In the genomic region with DNA sequence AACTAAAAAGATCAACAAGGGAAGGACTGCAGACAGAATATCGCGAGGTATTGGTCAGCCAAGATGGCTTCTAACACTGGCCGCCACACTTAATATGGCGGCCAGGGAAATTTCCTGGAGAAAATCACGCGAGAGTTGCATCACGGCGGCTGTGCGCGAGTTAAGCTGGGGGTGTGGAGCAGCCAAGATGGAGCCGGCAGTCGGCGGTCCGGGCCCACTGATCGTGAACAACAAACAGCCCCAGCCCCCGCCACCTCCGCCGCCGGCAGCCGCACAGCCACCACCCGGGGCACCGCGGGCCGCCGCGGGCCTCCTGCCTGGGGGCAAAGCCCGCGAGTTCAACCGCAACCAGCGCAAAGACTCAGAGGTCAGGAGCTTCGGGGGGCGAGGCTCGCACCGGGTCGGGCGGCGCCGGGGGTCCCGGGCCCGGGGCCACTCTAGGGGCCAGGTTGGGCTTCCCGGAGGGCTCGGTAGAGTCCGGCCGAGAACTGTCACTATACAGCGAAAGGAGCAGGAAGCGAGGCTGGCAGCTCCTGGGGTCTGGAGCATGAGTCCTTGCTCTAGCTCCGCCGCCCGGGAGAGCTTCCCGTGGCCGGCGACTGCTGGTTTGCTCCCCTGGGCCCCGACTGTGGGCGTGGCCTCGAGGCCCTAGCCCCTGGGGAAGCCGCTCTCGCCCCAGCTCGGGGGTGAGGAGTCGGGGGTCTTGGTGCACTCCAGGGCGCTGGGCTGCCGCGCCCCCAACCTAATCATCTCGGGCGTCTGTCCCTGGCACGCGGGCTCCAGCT, we compare ENCODE assay signal across 8 cellular contexts. TPM values are rescaled to one million over a fixed set of nuclear protein-coding genes. Genes with fewer than 3 reads are reported as not detected.
A peak's percentile ranks its signal among the peaks of the same experiment; 100 is the strongest.
DNase-seq lines count a peak whose midpoint lies in the region; ATAC-seq and TF ChIP-seq lines count a peak whose summit lies in the region.

A gene with protein sequence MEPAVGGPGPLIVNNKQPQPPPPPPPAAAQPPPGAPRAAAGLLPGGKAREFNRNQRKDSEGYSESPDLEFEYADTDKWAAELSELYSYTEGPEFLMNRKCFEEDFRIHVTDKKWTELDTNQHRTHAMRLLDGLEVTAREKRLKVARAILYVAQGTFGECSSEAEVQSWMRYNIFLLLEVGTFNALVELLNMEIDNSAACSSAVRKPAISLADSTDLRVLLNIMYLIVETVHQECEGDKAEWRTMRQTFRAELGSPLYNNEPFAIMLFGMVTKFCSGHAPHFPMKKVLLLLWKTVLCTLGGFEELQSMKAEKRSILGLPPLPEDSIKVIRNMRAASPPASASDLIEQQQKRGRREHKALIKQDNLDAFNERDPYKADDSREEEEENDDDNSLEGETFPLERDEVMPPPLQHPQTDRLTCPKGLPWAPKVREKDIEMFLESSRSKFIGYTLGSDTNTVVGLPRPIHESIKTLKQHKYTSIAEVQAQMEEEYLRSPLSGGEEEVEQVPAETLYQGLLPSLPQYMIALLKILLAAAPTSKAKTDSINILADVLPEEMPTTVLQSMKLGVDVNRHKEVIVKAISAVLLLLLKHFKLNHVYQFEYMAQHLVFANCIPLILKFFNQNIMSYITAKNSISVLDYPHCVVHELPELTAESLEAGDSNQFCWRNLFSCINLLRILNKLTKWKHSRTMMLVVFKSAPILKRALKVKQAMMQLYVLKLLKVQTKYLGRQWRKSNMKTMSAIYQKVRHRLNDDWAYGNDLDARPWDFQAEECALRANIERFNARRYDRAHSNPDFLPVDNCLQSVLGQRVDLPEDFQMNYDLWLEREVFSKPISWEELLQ (plus strand): TSS at position 174 of the 785 bp plus-strand sequence. CDS start 14 bp downstream, at position 188.

- DNase-seq in GM12865 (ENCODE audit: low read depth): peak; percentile 97
- DNase-seq in NCI-H1436 (lab: John Stamatoyannopoulos, UW): peak; percentile 94
- peak; percentile 91 for DNase-seq in T follicular helper cell (ENCODE audit: low read depth)
- DNase-seq in adipocyte (ENCODE audit: low read depth): peak; percentile 98
- peak; percentile 93 to 95 (median 94) for DNase-seq in heart left ventricle
- DNase-seq in posterior cingulate gyrus: peak; percentile 82 to 98 (median 88)
- peak; percentile 93 to 94 for DNase-seq in upper lobe of left lung

- peak within 1 kb of the TSS; percentile 72 for H3K4me3 ChIP-seq in GM12865 (ENCODE audit: low read depth, low read length)
- peak within 1 kb of the TSS; percentile 91 for H3K4me3 ChIP-seq in adipocyte (ENCODE audit: low read length)
- H3K4me3 ChIP-seq in heart left ventricle: peak within 1 kb of the TSS; percentile 76 to 96 (median 93)
- peak within 1 kb of the TSS; percentile 84 to 98 (median 92) for H3K4me3 ChIP-seq in upper lobe of left lung

- TF ChIP-seq CTCF in GM12865 (IDR thresholded peaks at IDR 0.05; ENCODE audit: insufficient read depth, low read depth, low read length, missing control alignments): no peak
- no peak for TF ChIP-seq CTCF in heart left ventricle (IDR thresholded peaks at IDR 0.05)
- TF ChIP-seq CTCF in upper lobe of left lung (IDR thresholded peaks at IDR 0.05): peak in 1 of 6 experiments; percentile 25

- H3K9me3 ChIP-seq in adipocyte (ENCODE audit: control insufficient read depth, low read length) (no peaks in the 10 kb centered on the region), heart left ventricle (no peaks in the 10 kb centered on the region), upper lobe of left lung (no peaks in the 10 kb centered on the region)

- H3K27ac ChIP-seq in heart left ventricle (peak within 1 kb of the TSS; percentile 84 to 96 (median 90)), upper lobe of left lung (peak within 1 kb of the TSS; percentile 89 to 96 (median 94))

- 0 to 1% (median 1%) methylated on average over 28 to 66 of the region's 66 CpGs for WGBS in heart left ventricle, 4 donors
- WGBS in upper lobe of left lung, 2 donors: 0 to 1% methylated on average over 9 to 49 of the region's 66 CpGs

- H3K27me3 ChIP-seq in adipocyte (replicated peaks; ENCODE audit: control insufficient read depth, insufficient read depth, low read length): no peaks in the 10 kb centered on the region
- H3K27me3 ChIP-seq in heart left ventricle: no peaks in the 10 kb centered on the region
- no peaks in the 10 kb centered on the region for H3K27me3 ChIP-seq in upper lobe of left lung

- peak in 1 of 2 donors; percentile 62 for TF ChIP-seq POLR2A in heart left ventricle (IDR thresholded peaks at IDR 0.05)
- TF ChIP-seq POLR2A in upper lobe of left lung (IDR thresholded peaks at IDR 0.05): peak in 3 of 4 donors; percentile 63 to 78 (median 68)

- peaks cover 23% of the 10 kb centered on the region for H3K36me3 ChIP-seq in adipocyte (ENCODE audit: control insufficient read depth, insufficient read depth, low read length, severe bottlenecking)
- H3K36me3 ChIP-seq in heart left ventricle: peaks cover 0 to 31% (median 22%) of the 10 kb centered on the region in 9 donors
- H3K36me3 ChIP-seq in upper lobe of left lung: peaks cover 16 to 26% (median 17%) of the 10 kb centered on the region in 4 donors

- H3K9ac ChIP-seq in adipocyte (ENCODE audit: low read length): peak within 1 kb of the TSS; percentile 96

- peak; percentile 85 for ATAC-seq in HG02763 (IDR thresholded peaks at IDR 0.05; ENCODE audit: unreplicated experiment)
- peak; percentile 91 to 97 (median 96) for ATAC-seq in heart left ventricle
- peak; percentile 95 to 97 for ATAC-seq in upper lobe of left lung (ENCODE audit: low FRiP score in 2 of 2)

- peak in 1 of 4 donors; percentile 4 for TF ChIP-seq EP300 in upper lobe of left lung (IDR thresholded peaks at IDR 0.05)

- intact Hi-C loops in heart left ventricle (cut with DNase I): loop anchor here in 1 of 10 donors (10.0 kb wide), 1 partner anchor 370 kb away; a partner anchor contains a TSS
- intact Hi-C loops in posterior cingulate gyrus (cut with DNase I): loop anchor here (2.0 kb wide), 1 partner anchor 304 kb away; a partner anchor contains a TSS

- peaks cover 20% of the 10 kb centered on the region for H3K4me1 ChIP-seq in adipocyte (ENCODE audit: control insufficient read depth, insufficient read depth, low read length)
- peaks cover 5 to 39% (median 13%) of the 10 kb centered on the region in 12 donors for H3K4me1 ChIP-seq in heart left ventricle
- peaks cover 12 to 38% (median 17%) of the 10 kb centered on the region in 4 donors for H3K4me1 ChIP-seq in upper lobe of left lung

RNA-seq across cellular contexts. Expression of the gene that starts here (rescaled TPM):
- total RNA-seq in heart left ventricle: 10 to 100 TPM; 14.7 to 22.8 (median 19.2) TPM
- 10 to 100 TPM in 1 of 2 donors, 1 to 10 TPM in 1; 7.8 to 14.9 TPM for polyA plus RNA-seq in heart left ventricle
- total RNA-seq in upper lobe of left lung: 10 to 100 TPM; 29.2 to 62.9 (median 34.3) TPM

Comparison
In these comparisons a context has a peak if more than half of its experiments do, and no peak if none do; other contexts are left out.
1. Peak in every context shown above with its lines: DNase-seq, ATAC-seq, H3K4me3 ChIP-seq and H3K27ac ChIP-seq.